In genomic region chr19:38893341-38893771, GRCh38 we compare ENCODE assay signal across 2 cellular contexts.
A peak's percentile ranks its signal among the peaks of the same experiment; 100 is the strongest.
TF ChIP-seq lines count a peak whose summit lies in the region.

No MANE protein-coding gene starts in this region.

TF ChIP-seq in A549, 52 proteins besides CTCF, POLR2A, EP300 and RAD21:
- TF ChIP-seq KDM1A (IDR thresholded peaks at IDR 0.05; ENCODE audit: low read depth): no peak
- 0 out of 2 replicates have a peak, but pooled peaks have one; percentile 8 for TF ChIP-seq ZC3H11A (IDR thresholded peaks at IDR 0.05)

TF ChIP-seq in HEK293, 187 proteins besides CTCF, POLR2A, EP300 and RAD21:
- TF ChIP-seq YY1 (tag by site-specific recombination; IDR thresholded peaks at IDR 0.05) (no peak), HOXA7 (CRISPR knock-in tag; IDR thresholded peaks at IDR 0.05; ENCODE audit: borderline replicate concordance) (no peak), ZFP37 (tag by site-specific recombination; IDR thresholded peaks at IDR 0.05) (no peak), ZFP41 (tag by site-specific recombination; IDR thresholded peaks at IDR 0.05; ENCODE audit: borderline replicate concordance) (no peak), ZNF76 (tag by site-specific recombination; IDR thresholded peaks at IDR 0.05; ENCODE audit: borderline replicate concordance, low read depth) (no peak)
